18 cellular contexts compared by ENCODE assay signal in the genomic region with DNA sequence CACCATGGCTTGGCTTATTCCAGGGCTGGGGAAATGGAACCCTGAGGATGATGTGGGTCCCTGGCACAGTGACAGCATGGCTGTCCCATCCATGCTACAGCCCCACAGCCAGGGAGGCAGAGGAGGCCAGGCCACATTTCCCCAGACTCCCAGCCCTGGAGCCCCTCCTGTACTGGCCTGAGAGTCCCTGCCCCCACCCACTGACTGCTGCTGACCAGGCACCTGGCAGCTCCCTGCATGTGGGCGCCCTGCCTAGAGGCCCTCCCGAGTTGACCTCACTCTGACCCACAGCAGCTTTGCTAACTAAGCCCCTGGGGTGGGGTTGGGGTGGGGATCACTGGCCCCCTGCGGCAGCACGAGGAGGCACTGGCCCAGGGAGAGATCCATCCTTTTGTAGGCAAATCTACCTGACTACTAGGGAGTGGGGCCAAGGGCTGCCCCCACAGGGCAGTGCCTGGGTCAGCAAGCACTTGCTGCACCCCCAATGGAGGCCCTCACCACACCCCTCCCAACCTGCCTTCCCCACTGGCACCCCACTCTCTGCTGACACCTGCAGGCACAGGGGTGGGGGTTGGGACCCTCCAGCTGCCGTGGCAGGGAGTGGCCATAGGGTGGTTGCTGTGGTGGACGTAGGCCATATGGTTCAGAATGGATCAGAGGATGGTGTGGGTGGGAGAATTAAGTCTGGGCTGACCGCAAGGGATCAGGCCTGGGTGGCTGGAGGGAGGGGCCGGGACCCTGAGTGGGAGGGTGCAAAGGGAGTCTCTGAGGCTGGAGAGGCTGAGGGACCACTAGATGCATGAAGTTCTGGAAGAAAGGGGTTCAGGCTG. TPM values are rescaled to one million over a fixed set of nuclear protein-coding genes. Genes with fewer than 3 reads are reported as not detected.
DNase-seq lines count a peak whose midpoint lies in the region; ATAC-seq, FAIRE-seq and TF ChIP-seq lines count a peak whose summit lies in the region.
"Had no signal": no experiment of that assay in that cellular context is flagged by ENCODE, and none has a peak within 500 bp of the region (broad histone marks: within the 10 kb centered on the region; RNA-seq: fewer than 3 reads in every experiment).

No MANE protein-coding gene starts in this region.

- no peak for TF ChIP-seq CTCF in right lobe of liver (IDR thresholded peaks at IDR 0.05)
- no peak for TF ChIP-seq CTCF in HepG2 (CRISPR knock-in tag; IDR thresholded peaks at IDR 0.05)
- no peak for TF ChIP-seq CTCF in sigmoid colon (IDR thresholded peaks at IDR 0.05)

- BruUV-seq in HepG2 (replicated peaks; lab: Mats Ljungman, UMichigan): no TSS peak

- H3K79me2 ChIP-seq in HepG2 (ENCODE audit: insufficient read depth, low read length): peaks cover 8% of the 10 kb centered on the region

- no peak overlapping the region for H2AFZ ChIP-seq in HepG2 (ENCODE audit: low read length)

- no peaks in the 10 kb centered on the region for H3K27me3 ChIP-seq in right lobe of liver
- H3K27me3 ChIP-seq in HepG2 (ENCODE audit: control insufficient read depth in 1 of 2, insufficient read depth in 2 of 2, low read length in 2 of 2): 0 out of 5 replicates have a peak, but pooled peaks cover 0 to 1% of the 10 kb centered on the region in 2 experiments
- H3K27me3 ChIP-seq in ectodermal cell (ENCODE audit: control insufficient read depth, insufficient read depth, low read length, poor library complexity, severe bottlenecking): no peaks in the 10 kb centered on the region
- no peaks in the 10 kb centered on the region for H3K27me3 ChIP-seq in aorta (ENCODE audit: control insufficient read depth in 1 of 2, insufficient read depth in 2 of 2, low read length in 1 of 2)
- no peaks in the 10 kb centered on the region for H3K27me3 ChIP-seq in sigmoid colon
- H3K27me3 ChIP-seq: body of pancreas had no signal

- H3K27ac ChIP-seq in right lobe of liver (no peak overlapping the region), HepG2 (ENCODE audit: extremely low read length, insufficient read depth, low read length) (no peak overlapping the region), ectodermal cell (ENCODE audit: insufficient read depth, low read depth, low read length, poor library complexity, severe bottlenecking) (peak overlapping the region; percentile 69), mesodermal cell (ENCODE audit: low read depth, low read length, severe bottlenecking) (peak overlapping the region; percentile 71), aorta (ENCODE audit: low read depth in 1 of 2, low read length in 2 of 2) (no peak overlapping the region), sigmoid colon (peak overlapping the region in 1 of 4 donors; percentile 11)
- H3K27ac ChIP-seq: RWPE1 had no signal

- ATAC-seq in right lobe of liver: peak; percentile 35 to 60 (median 48)
- no peak for ATAC-seq in HepG2
- no peak for ATAC-seq in aorta (ENCODE audit: low FRiP score)
- ATAC-seq in GM19397 (IDR thresholded peaks at IDR 0.05; ENCODE audit: unreplicated experiment): no peak

- POLR2A ChIA-PET in HepG2 (lab: Yijun Ruan, JAX): no interaction called here

- WGBS in right lobe of liver (ENCODE audit: insufficient coverage, low coverage, low lambda C conversion rate, missing lambda C conversion rate): 56% methylated on average over 4 of the region's 8 CpGs
- 98% methylated on average over 4 of the region's 8 CpGs for WGBS in HepG2 (ENCODE audit: low lambda C conversion rate)
- 69% methylated on average over 6 to 8 of the region's 8 CpGs for WGBS in ectodermal cell, 2 experiments
- 89 to 92% methylated on average over 4 to 5 of the region's 8 CpGs for WGBS in mesodermal cell (ENCODE audit: insufficient coverage in 2 of 2), 2 experiments
- WGBS in aorta, 2 donors: 46 to 61% methylated on average over 8 of the region's 8 CpGs
- 74 to 75% methylated on average over 8 of the region's 8 CpGs for WGBS in sigmoid colon, 2 donors

- intact Hi-C loops in right lobe of liver (cut with DNase I) (no loop called here), HepG2 (cut with micrococcal nuclease; ENCODE audit: unreplicated experiment) (no loop called here), aorta (cut with DNase I) (no loop called here), sigmoid colon (cut with DNase I) (no loop called here)

- H3K9ac ChIP-seq in HepG2 (ENCODE audit: insufficient read depth, low read depth, low read length): no peak overlapping the region

- no peak for FAIRE-seq in HepG2 (lab: Jason Lieb, UNC)

- H3K4me3 ChIP-seq in right lobe of liver (no peak overlapping the region), HepG2 (replicated peaks in 1 of 3; ENCODE audit: insufficient read depth in 1 of 3, low read depth in 2 of 3, low read length in 3 of 3) (no peak overlapping the region), ectodermal cell (ENCODE audit: insufficient read depth, low read depth, low read length) (no peak overlapping the region), mesodermal cell (ENCODE audit: extremely low read depth, insufficient read depth, low read length, poor library complexity, severe bottlenecking) (no peak overlapping the region), aorta (ENCODE audit: low read length in 2 of 2) (no peak overlapping the region), sigmoid colon (no peak overlapping the region)
- H3K4me3 ChIP-seq: body of pancreas had no signal

- CTCF ChIA-PET in HepG2 (lab: Yijun Ruan, JAX; ENCODE audit: low intra/inter-chr PET ratio, low total read pairs): no interaction called here

- in situ Hi-C loops in HepG2 (cut with HindIII; ENCODE audit: extremely low pct_ligation_motif_present, low pct_unique_long_range_greater_than_20kb): no loop called here

- H3K4me1 ChIP-seq in right lobe of liver: peaks cover 0 to 30% (median 11%) of the 10 kb centered on the region in 4 donors
- peaks cover 43% of the 10 kb centered on the region for H3K4me1 ChIP-seq in HepG2 (ENCODE audit: insufficient read depth, low read length)
- peaks cover 51% of the 10 kb centered on the region for H3K4me1 ChIP-seq in ectodermal cell (ENCODE audit: control insufficient read depth, insufficient read depth, low read length)
- peaks cover 22% of the 10 kb centered on the region for H3K4me1 ChIP-seq in mesodermal cell (ENCODE audit: control insufficient read depth, insufficient read depth, low read length, poor library complexity, severe bottlenecking)
- H3K4me1 ChIP-seq in aorta (ENCODE audit: control insufficient read depth in 1 of 2, insufficient read depth in 2 of 2, low read length in 2 of 2): no peaks in the 10 kb centered on the region
- H3K4me1 ChIP-seq in sigmoid colon: peaks cover 0 to 48% (median 40%) of the 10 kb centered on the region in 4 donors
- H3K4me1 ChIP-seq: body of pancreas had no signal

- TF ChIP-seq RAD21 in HepG2 (CRISPR knock-in tag; IDR thresholded peaks at IDR 0.05): no peak

- H4K20me1 ChIP-seq in HepG2 (ENCODE audit: insufficient read depth, low read length): no peaks in the 10 kb centered on the region; the same call in 1 of the 2 replicates

- H3K36me3 ChIP-seq in right lobe of liver (no peaks in the 10 kb centered on the region), HepG2 (replicated peaks in 1 of 2; ENCODE audit: control insufficient read depth in 1 of 2, insufficient read depth in 2 of 2, low read length in 2 of 2) (peaks cover 1 to 2% of the 10 kb centered on the region in 2 experiments; a peak in 1 of 5 replicates), ectodermal cell (ENCODE audit: control insufficient read depth, insufficient read depth, low read length) (no peaks in the 10 kb centered on the region), mesodermal cell (ENCODE audit: control insufficient read depth, insufficient read depth, low read length) (no peaks in the 10 kb centered on the region), aorta (ENCODE audit: control insufficient read depth in 1 of 2, insufficient read depth in 2 of 2, low read length in 1 of 2) (no peaks in the 10 kb centered on the region), sigmoid colon (no peaks in the 10 kb centered on the region)

- TF ChIP-seq POLR2A in right lobe of liver (IDR thresholded peaks at IDR 0.05): no peak
- no peak for TF ChIP-seq POLR2A in HepG2 (IDR thresholded peaks at IDR 0.05; ENCODE audit: insufficient read depth in 1 of 2, low read depth in 2 of 2, low read length in 2 of 2)
- no peak for TF ChIP-seq POLR2A in sigmoid colon (IDR thresholded peaks at IDR 0.05)

- H3K4me2 ChIP-seq in HepG2 (ENCODE audit: low read depth, low read length): no peak overlapping the region

- TF ChIP-seq EP300 in HepG2 (IDR thresholded peaks at IDR 0.05; ENCODE audit: low read depth in 2 of 2, low read length in 2 of 2) (no peak), HepG2 (CRISPR knock-in tag; IDR thresholded peaks at IDR 0.05; ENCODE audit: borderline replicate concordance) (no peak), sigmoid colon (IDR thresholded peaks at IDR 0.05) (no peak)

- H3K9me3 ChIP-seq in right lobe of liver: peaks cover 0 to 9% (median 0%) of the 10 kb centered on the region in 4 donors
- H3K9me3 ChIP-seq in HepG2 (ENCODE audit: low read length): peaks cover 8% of the 10 kb centered on the region
- H3K9me3 ChIP-seq in ectodermal cell (ENCODE audit: control insufficient read depth, low read length): no peaks in the 10 kb centered on the region
- peaks cover 11% of the 10 kb centered on the region for H3K9me3 ChIP-seq in mesodermal cell (ENCODE audit: control insufficient read depth, low read length)
- H3K9me3 ChIP-seq in aorta (ENCODE audit: control insufficient read depth, low read length): no peaks in the 10 kb centered on the region
- H3K9me3 ChIP-seq in sigmoid colon: peaks cover 0 to 3% (median 0%) of the 10 kb centered on the region in 4 donors
- H3K9me3 ChIP-seq: body of pancreas had no signal

- DNase-seq in right lobe of liver: peak in 2 of 3 donors; percentile 63 to 77
- DNase-seq in HepG2 (ENCODE audit: low spot score): no peak
- peak; percentile 56 to 70 for DNase-seq in aorta
- no peak for DNase-seq in UCSD-AML1 (lab: John Stamatoyannopoulos, UW; ENCODE audit: unreplicated experiment)
- no peak for DNase-seq in sigmoid colon
- DNase-seq: ACHN; activated CD4-positive, CD25-positive, alpha-beta regulatory T cell treated with anti-CD3 and anti-CD28 coated beads, Interleukin-2, amount 50 U/mL, for 72 hours; activated CD8-positive, alpha-beta memory T cell treated with anti-CD3 and anti-CD28 coated beads, Interleukin-2, amount 50 U/mL, for 4 hours; activated naive CD4-positive, alpha-beta T cell treated with anti-CD3 and anti-CD28 coated beads for 36 hours; DND-41; HFFc6; NCI-H1048; NCI-H2171 had no signal

RNA-seq across cellular contexts. Expression of a gene that starts 17.4 kb away (rescaled TPM):
- total RNA-seq in right lobe of liver (10 to 100 TPM; 11.5 to 40.9 (median 20.7) TPM), HepG2 (2016; rRNA removed; fragmentation: Illumina TruSeq; extraction: Trizol) (10.4 and 17.7 TPM in 2 replicates), aorta (10 to 100 TPM; 59.7 to 64.4 TPM), sigmoid colon (10 to 100 TPM; 14.6 to 33.8 (median 24.5) TPM)
- total RNA-seq in HepG2 (2016; cell fraction: cytosol; rRNA removed; fragmentation: Illumina TruSeq; extraction: Trizol; ENCODE audit: low read depth): 3.9 and 4.0 TPM in 2 replicates
- 8.1 and 18.0 TPM in 2 replicates for total RNA-seq in HepG2 (2016; cell fraction: insoluble cytoplasmic fraction; rRNA removed; fragmentation: Illumina TruSeq; extraction: Trizol)
- 3.8 and 4.0 TPM in 2 replicates for total RNA-seq in HepG2 (2016; cell fraction: membrane; rRNA removed; fragmentation: Illumina TruSeq; extraction: Trizol)
- 20.2 and 20.4 TPM in 2 replicates for total RNA-seq in HepG2 (2016; cell fraction: nucleus; rRNA removed; fragmentation: Illumina TruSeq; extraction: Trizol)
- polyA plus RNA-seq in HepG2 (2011; rRNA removed) (16.4 and 23.8 TPM in 2 replicates), aorta (100 to 1,000 TPM in 1 of 2 donors, 10 to 100 TPM in 1; 15.4 to 102 TPM), sigmoid colon (10 to 100 TPM in 1 of 3 donors, 1 to 10 TPM in 2; 3.9 to 13.3 (median 6.0) TPM)
- polyA plus RNA-seq in HepG2 (2011; cell fraction: cytosol; rRNA removed): 8.4 and 13.1 TPM in 2 replicates
- 152 and 182 TPM in 2 replicates for polyA plus RNA-seq in HepG2 (2011; cell fraction: nucleus; rRNA removed)
- 11.1 and 12.4 TPM in 2 replicates for polyA plus RNA-seq in HepG2 (2012)
- 0.99 and 1.4 TPM in 2 replicates for polyA plus RNA-seq in HepG2 (2016; cell fraction: cytosol; fragmentation: Illumina TruSeq; extraction: Trizol; ENCODE audit: low read depth)
- 8.5 and 10.9 TPM in 2 replicates for polyA plus RNA-seq in HepG2 (2016; cell fraction: insoluble cytoplasmic fraction; fragmentation: Illumina TruSeq; extraction: Trizol; ENCODE audit: low read depth)
- 2.0 and 2.3 TPM in 2 replicates for polyA plus RNA-seq in HepG2 (2016; cell fraction: membrane; fragmentation: Illumina TruSeq; extraction: Trizol; ENCODE audit: low read depth)
- 42.2 and 48.6 TPM in 2 replicates for polyA plus RNA-seq in HepG2 (2016; cell fraction: nucleus; fragmentation: Illumina TruSeq; extraction: Trizol; ENCODE audit: insufficient read depth, low read depth)
- 1.2 and 26.6 TPM in 2 replicates for polyA minus RNA-seq in HepG2 (2011; rRNA and poly(A)+ RNA removed; ENCODE audit: low replicate concordance)
- polyA minus RNA-seq in HepG2 (2011; cell fraction: cytosol; rRNA and poly(A)+ RNA removed): 9.2 and 12.0 TPM in 2 replicates
- polyA minus RNA-seq in HepG2 (2011; cell fraction: nucleus; rRNA and poly(A)+ RNA removed): 28.6 and 29.7 TPM in 2 replicates
- polyA plus RNA-seq in ectodermal cell (2013, experiment 1 of 4): 60.2 TPM
- polyA plus RNA-seq in ectodermal cell (2013, experiment 2 of 4): 67.2 TPM
- polyA plus RNA-seq in ectodermal cell (2013, experiment 3 of 4): 58.3 TPM
- 64.5 TPM for polyA plus RNA-seq in ectodermal cell (2013, experiment 4 of 4)
- 22.2 TPM for polyA plus RNA-seq in mesodermal cell (2013, experiment 1 of 2)
- polyA plus RNA-seq in mesodermal cell (2013, experiment 2 of 2): 14.4 TPM

RNA-seq across cellular contexts. Expression of a gene that starts 21.7 kb away (rescaled TPM):
- total RNA-seq in right lobe of liver (10 to 100 TPM; 11.0 to 27.0 (median 15.5) TPM), HepG2 (2016; rRNA removed; fragmentation: Illumina TruSeq; extraction: Trizol) (12.1 and 12.9 TPM in 2 replicates), aorta (10 to 100 TPM; 35.2 to 45.3 TPM), sigmoid colon (10 to 100 TPM; 24.2 to 36.6 (median 31.9) TPM)
- 7.0 and 7.5 TPM in 2 replicates for total RNA-seq in HepG2 (2016; cell fraction: cytosol; rRNA removed; fragmentation: Illumina TruSeq; extraction: Trizol; ENCODE audit: low read depth)
- 11.8 and 12.2 TPM in 2 replicates for total RNA-seq in HepG2 (2016; cell fraction: insoluble cytoplasmic fraction; rRNA removed; fragmentation: Illumina TruSeq; extraction: Trizol)
- total RNA-seq in HepG2 (2016; cell fraction: membrane; rRNA removed; fragmentation: Illumina TruSeq; extraction: Trizol): 17.5 and 20.9 TPM in 2 replicates
- 7.2 and 10.6 TPM in 2 replicates for total RNA-seq in HepG2 (2016; cell fraction: nucleus; rRNA removed; fragmentation: Illumina TruSeq; extraction: Trizol)
- polyA plus RNA-seq in HepG2 (2011; rRNA removed) (14.8 and 20.8 TPM in 2 replicates), aorta (10 to 100 TPM; 24.8 to 38.0 TPM), sigmoid colon (10 to 100 TPM; 27.0 to 46.2 (median 27.8) TPM)
- polyA plus RNA-seq in HepG2 (2011; cell fraction: cytosol; rRNA removed): 17.4 and 18.3 TPM in 2 replicates
- 24.2 and 25.5 TPM in 2 replicates for polyA plus RNA-seq in HepG2 (2011; cell fraction: nucleus; rRNA removed)
- polyA plus RNA-seq in HepG2 (2012): 5.0 and 9.6 TPM in 2 replicates
- 8.1 TPM in 2 replicates for polyA plus RNA-seq in HepG2 (2016; cell fraction: cytosol; fragmentation: Illumina TruSeq; extraction: Trizol; ENCODE audit: low read depth)
- polyA plus RNA-seq in HepG2 (2016; cell fraction: insoluble cytoplasmic fraction; fragmentation: Illumina TruSeq; extraction: Trizol; ENCODE audit: low read depth): 10.1 and 14.2 TPM in 2 replicates
- 14.1 and 15.1 TPM in 2 replicates for polyA plus RNA-seq in HepG2 (2016; cell fraction: membrane; fragmentation: Illumina TruSeq; extraction: Trizol; ENCODE audit: low read depth)
- 17.4 and 18.4 TPM in 2 replicates for polyA plus RNA-seq in HepG2 (2016; cell fraction: nucleus; fragmentation: Illumina TruSeq; extraction: Trizol; ENCODE audit: insufficient read depth, low read depth)
- polyA minus RNA-seq in HepG2 (2011; rRNA and poly(A)+ RNA removed; ENCODE audit: low replicate concordance): 34.8 and 39.9 TPM in 2 replicates
- polyA minus RNA-seq in HepG2 (2011; cell fraction: cytosol; rRNA and poly(A)+ RNA removed): 9.8 and 10.9 TPM in 2 replicates
- 8.9 and 9.0 TPM in 2 replicates for polyA minus RNA-seq in HepG2 (2011; cell fraction: nucleus; rRNA and poly(A)+ RNA removed)
- polyA plus RNA-seq in ectodermal cell (2013, experiment 1 of 4): 8.1 TPM
- polyA plus RNA-seq in ectodermal cell (2013, experiment 2 of 4): 8.6 TPM
- polyA plus RNA-seq in ectodermal cell (2013, experiment 3 of 4): 8.0 TPM
- 7.1 TPM for polyA plus RNA-seq in ectodermal cell (2013, experiment 4 of 4)
- polyA plus RNA-seq in mesodermal cell (2013, experiment 1 of 2): 14.7 TPM
- 9.2 TPM for polyA plus RNA-seq in mesodermal cell (2013, experiment 2 of 2)

RNA-seq across cellular contexts. Expression of a gene that starts 57.6 kb away (rescaled TPM):
- total RNA-seq in right lobe of liver (10 to 100 TPM; 35.9 to 47.8 (median 44.3) TPM), HepG2 (2016; rRNA removed; fragmentation: Illumina TruSeq; extraction: Trizol) (16.4 and 18.6 TPM in 2 replicates), aorta (10 to 100 TPM; 21.0 to 29.5 TPM), sigmoid colon (10 to 100 TPM; 16.3 to 29.6 (median 21.1) TPM)
- 4.6 and 5.3 TPM in 2 replicates for total RNA-seq in HepG2 (2016; cell fraction: cytosol; rRNA removed; fragmentation: Illumina TruSeq; extraction: Trizol; ENCODE audit: low read depth)
- 16.6 and 20.5 TPM in 2 replicates for total RNA-seq in HepG2 (2016; cell fraction: insoluble cytoplasmic fraction; rRNA removed; fragmentation: Illumina TruSeq; extraction: Trizol)
- 7.4 and 8.1 TPM in 2 replicates for total RNA-seq in HepG2 (2016; cell fraction: membrane; rRNA removed; fragmentation: Illumina TruSeq; extraction: Trizol)
- 17.3 and 19.7 TPM in 2 replicates for total RNA-seq in HepG2 (2016; cell fraction: nucleus; rRNA removed; fragmentation: Illumina TruSeq; extraction: Trizol)
- polyA plus RNA-seq in HepG2 (2011; rRNA removed) (17.5 and 23.4 TPM in 2 replicates), aorta (10 to 100 TPM; 13.3 to 59.0 TPM), sigmoid colon (10 to 100 TPM; 13.2 to 18.3 (median 16.6) TPM)
- polyA plus RNA-seq in HepG2 (2011; cell fraction: cytosol; rRNA removed): 11.8 and 19.6 TPM in 2 replicates
- 74.7 and 94.3 TPM in 2 replicates for polyA plus RNA-seq in HepG2 (2011; cell fraction: nucleus; rRNA removed)
- polyA plus RNA-seq in HepG2 (2012): 11.2 and 13.2 TPM in 2 replicates
- polyA plus RNA-seq in HepG2 (2016; cell fraction: cytosol; fragmentation: Illumina TruSeq; extraction: Trizol; ENCODE audit: low read depth): 3.6 and 4.0 TPM in 2 replicates
- polyA plus RNA-seq in HepG2 (2016; cell fraction: insoluble cytoplasmic fraction; fragmentation: Illumina TruSeq; extraction: Trizol; ENCODE audit: low read depth): 17.8 and 20.1 TPM in 2 replicates
- 5.9 and 6.5 TPM in 2 replicates for polyA plus RNA-seq in HepG2 (2016; cell fraction: membrane; fragmentation: Illumina TruSeq; extraction: Trizol; ENCODE audit: low read depth)
- polyA plus RNA-seq in HepG2 (2016; cell fraction: nucleus; fragmentation: Illumina TruSeq; extraction: Trizol; ENCODE audit: insufficient read depth, low read depth): 34.4 and 34.7 TPM in 2 replicates
- polyA minus RNA-seq in HepG2 (2011; rRNA and poly(A)+ RNA removed; ENCODE audit: low replicate concordance): 28.2 and 29.9 TPM in 2 replicates
- polyA minus RNA-seq in HepG2 (2011; cell fraction: cytosol; rRNA and poly(A)+ RNA removed): 10.6 and 12.9 TPM in 2 replicates
- 24.5 and 27.3 TPM in 2 replicates for polyA minus RNA-seq in HepG2 (2011; cell fraction: nucleus; rRNA and poly(A)+ RNA removed)
- 15.0 TPM for polyA plus RNA-seq in ectodermal cell (2013, experiment 1 of 4)
- 14.1 TPM for polyA plus RNA-seq in ectodermal cell (2013, experiment 2 of 4)
- polyA plus RNA-seq in ectodermal cell (2013, experiment 3 of 4): 10.4 TPM
- polyA plus RNA-seq in ectodermal cell (2013, experiment 4 of 4): 10.3 TPM
- 10.9 TPM for polyA plus RNA-seq in mesodermal cell (2013, experiment 1 of 2)
- polyA plus RNA-seq in mesodermal cell (2013, experiment 2 of 2): 9.3 TPM

RNA-seq across cellular contexts. Expression of a gene that starts 57.6 kb away (rescaled TPM):
- total RNA-seq in right lobe of liver (100 to 1,000 TPM; 144 to 270 (median 200) TPM), HepG2 (2016; rRNA removed; fragmentation: Illumina TruSeq; extraction: Trizol) (144 and 162 TPM in 2 replicates), aorta (100 to 1,000 TPM; 101 to 111 TPM), sigmoid colon (100 to 1,000 TPM; 106 to 162 (median 112) TPM)
- total RNA-seq in HepG2 (2016; cell fraction: cytosol; rRNA removed; fragmentation: Illumina TruSeq; extraction: Trizol; ENCODE audit: low read depth): 44.0 and 61.5 TPM in 2 replicates
- 127 and 167 TPM in 2 replicates for total RNA-seq in HepG2 (2016; cell fraction: insoluble cytoplasmic fraction; rRNA removed; fragmentation: Illumina TruSeq; extraction: Trizol)
- 60.4 and 90.3 TPM in 2 replicates for total RNA-seq in HepG2 (2016; cell fraction: membrane; rRNA removed; fragmentation: Illumina TruSeq; extraction: Trizol)
- total RNA-seq in HepG2 (2016; cell fraction: nucleus; rRNA removed; fragmentation: Illumina TruSeq; extraction: Trizol): 92.2 and 95.4 TPM in 2 replicates
- polyA plus RNA-seq in HepG2 (2011; rRNA removed) (156 and 194 TPM in 2 replicates), aorta (100 to 1,000 TPM in 1 of 2 donors, 10 to 100 TPM in 1; 96.7 to 176 TPM), sigmoid colon (10 to 100 TPM; 62.5 to 97.6 (median 68.4) TPM)
- 185 and 260 TPM in 2 replicates for polyA plus RNA-seq in HepG2 (2011; cell fraction: cytosol; rRNA removed)
- 192 TPM in 2 replicates for polyA plus RNA-seq in HepG2 (2011; cell fraction: nucleus; rRNA removed)
- polyA plus RNA-seq in HepG2 (2012): 90.6 and 123 TPM in 2 replicates
- polyA plus RNA-seq in HepG2 (2016; cell fraction: cytosol; fragmentation: Illumina TruSeq; extraction: Trizol; ENCODE audit: low read depth): 59.9 and 87.6 TPM in 2 replicates
- 139 and 159 TPM in 2 replicates for polyA plus RNA-seq in HepG2 (2016; cell fraction: insoluble cytoplasmic fraction; fragmentation: Illumina TruSeq; extraction: Trizol; ENCODE audit: low read depth)
- polyA plus RNA-seq in HepG2 (2016; cell fraction: membrane; fragmentation: Illumina TruSeq; extraction: Trizol; ENCODE audit: low read depth): 62.3 and 85.6 TPM in 2 replicates
- polyA plus RNA-seq in HepG2 (2016; cell fraction: nucleus; fragmentation: Illumina TruSeq; extraction: Trizol; ENCODE audit: insufficient read depth, low read depth): 155 and 158 TPM in 2 replicates
- polyA minus RNA-seq in HepG2 (2011; rRNA and poly(A)+ RNA removed; ENCODE audit: low replicate concordance): 32.2 and 191 TPM in 2 replicates
- 76.6 and 84.9 TPM in 2 replicates for polyA minus RNA-seq in HepG2 (2011; cell fraction: cytosol; rRNA and poly(A)+ RNA removed)
- 33.6 and 36.1 TPM in 2 replicates for polyA minus RNA-seq in HepG2 (2011; cell fraction: nucleus; rRNA and poly(A)+ RNA removed)
- polyA plus RNA-seq in ectodermal cell (2013, experiment 1 of 4): 37.0 TPM
- 37.0 TPM for polyA plus RNA-seq in ectodermal cell (2013, experiment 2 of 4)
- 53.6 TPM for polyA plus RNA-seq in ectodermal cell (2013, experiment 3 of 4)
- polyA plus RNA-seq in ectodermal cell (2013, experiment 4 of 4): 59.7 TPM
- polyA plus RNA-seq in mesodermal cell (2013, experiment 1 of 2): 94.8 TPM
- polyA plus RNA-seq in mesodermal cell (2013, experiment 2 of 2): 77.3 TPM

Comparison
In these comparisons a context has a peak if more than half of its experiments do, and no peak if none do; other contexts are left out.
1. ATAC-seq: peak in right lobe of liver (4 of 4); none in HepG2 (single experiment), aorta (single experiment) and GM19397 (single experiment).
2. DNase-seq: peak in right lobe of liver (2 of 3) and aorta (2 of 2); none in HepG2 (single experiment), UCSD-AML1 (single experiment) and sigmoid colon (single experiment).
3. H3K27ac ChIP-seq: peak in ectodermal cell (single experiment) and mesodermal cell (single experiment); none in right lobe of liver (0 of 3), HepG2 (single experiment) and aorta (0 of 2).